Comparison of ENCODE assay signal across 27 cellular contexts in the genomic region with DNA sequence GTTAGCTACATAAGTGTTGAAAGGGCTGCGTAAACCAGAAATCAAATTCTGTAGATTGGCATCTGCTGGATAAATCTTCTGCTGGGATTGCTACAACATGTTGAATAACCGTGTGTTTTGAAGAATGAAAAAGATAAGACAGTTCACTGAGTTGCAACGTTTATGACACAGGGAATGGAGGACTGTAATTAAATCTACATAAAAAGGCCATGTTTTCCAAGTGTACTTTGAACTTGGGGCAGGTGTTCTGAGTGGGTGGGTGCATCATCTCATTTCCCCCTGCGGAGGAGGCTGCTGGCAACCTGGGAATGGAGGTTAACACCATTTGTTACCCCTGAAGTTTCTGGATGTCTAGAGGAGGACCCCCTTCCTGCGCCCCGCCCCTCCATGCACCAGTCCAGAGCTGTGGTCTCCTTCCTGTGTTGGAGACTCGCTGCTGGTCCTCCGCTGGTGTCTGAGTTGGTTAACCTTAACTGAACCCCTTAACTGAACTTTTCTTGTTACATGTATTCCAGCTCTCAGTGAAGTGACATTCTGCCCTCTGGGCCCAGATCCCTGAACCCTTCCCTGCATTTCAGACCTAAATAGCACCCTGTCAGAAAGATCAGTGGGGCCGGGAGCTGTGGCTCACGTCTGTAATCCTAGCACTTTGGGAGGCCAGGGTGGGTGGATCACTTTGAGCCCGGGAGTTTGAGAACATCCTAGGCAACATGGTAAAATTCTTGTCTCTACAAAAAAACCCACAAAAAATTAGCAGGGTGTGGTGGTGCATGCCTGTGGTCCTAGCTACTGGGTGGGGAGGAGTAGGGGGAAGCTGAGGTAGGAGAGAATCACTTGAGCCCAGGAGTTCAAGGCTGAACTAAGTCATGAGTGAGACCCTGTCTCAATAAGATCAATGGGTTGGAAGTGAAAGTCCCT. TPM values are rescaled to one million over a fixed set of nuclear protein-coding genes. Genes with fewer than 3 reads are reported as not detected.
DNase-seq lines count a peak whose midpoint lies in the region; ATAC-seq, FAIRE-seq and TF ChIP-seq lines count a peak whose summit lies in the region.
"Had no signal": no experiment of that assay in that cellular context is flagged by ENCODE, and none has a peak within 500 bp of the region (broad histone marks: within the 10 kb centered on the region; RNA-seq: fewer than 3 reads in every experiment).

No MANE protein-coding gene starts in this region.

- no peaks in the 10 kb centered on the region for H3K9me3 Mint-ChIP-seq in activated CD4-positive, alpha-beta T cell treated with anti-CD3 and anti-CD28 coated beads for 36 hours (ENCODE audit: low read depth)
- H3K9me3 Mint-ChIP-seq: activated naive CD4-positive, alpha-beta T cell treated with anti-CD3 and anti-CD28 coated beads, Interleukin-2, amount 50 U/mL, for 72 hours; activated T-helper 2 cell treated with anti-CD3 and anti-CD28 coated beads, Interferon-gamma antibody, Interleukin-2, Interleukin-4, amounts not matched to agents 10 μg/mL and 5 μg/mL and 100 μg/mL, durations not matched to agents 14 hours and 24 hours and 36 hours; CD14-positive monocyte; central memory CD8-positive, alpha-beta T cell; stimulated activated memory B cell treated with anti-CD40 and anti-IgM and Interleukin-4, amounts not matched to agents 10 μg/mL and 1 μg/mL and 100 μg/mL, for 72 hours had no signal

- TF ChIP-seq POLR2A in A549 (IDR thresholded peaks at IDR 0.05; ENCODE audit: low read length), result no peak

- POLR2A ChIA-PET in A549 (lab: Yijun Ruan, JAX), result no interaction called here
- POLR2A ChIA-PET in activated CD4-positive, alpha-beta T cell treated with anti-CD3 and anti-CD28 coated beads for 36 hours (lab: Charles Lee), result no interaction called here

- no peaks in the 10 kb centered on the region for H3K36me3 ChIP-seq in tibial artery
- H3K36me3 ChIP-seq: neutrophil, suprapubic skin, vagina had no signal

- no peak for TF ChIP-seq RAD21 in A549 (conservative IDR thresholded peaks at IDR 0.05 in 1 of 2, IDR thresholded peaks at IDR 0.05 in 1 of 2)

- no peak overlapping the region for H3K4me3 Mint-ChIP-seq in activated CD4-positive, alpha-beta T cell treated with anti-CD3 and anti-CD28 coated beads for 36 hours
- H3K4me3 Mint-ChIP-seq: CD14-positive monocyte; central memory CD8-positive, alpha-beta T cell; stimulated activated memory B cell treated with anti-CD40 and anti-IgM and Interleukin-4, amounts not matched to agents 10 μg/mL and 1 μg/mL and 100 μg/mL, for 72 hours had no signal

- FAIRE-seq in A549 (lab: Jason Lieb, UNC), result no peak
- FAIRE-seq: D721Med, GM18507 had no signal

- CTCF ChIA-PET in A549 (lab: Yijun Ruan, JAX), result interaction anchor here (1.5 kb wide), 1 partner anchor 9 kb away, joined by 4 read pairs; no protein-coding TSS in a partner anchor
- CTCF ChIA-PET in activated CD4-positive, alpha-beta T cell treated with anti-CD3 and anti-CD28 coated beads for 36 hours (lab: Charles Lee), result no interaction called here

- peak overlapping the region; percentile 65; the same call in 2 of the 3 replicates for H3K4me2 ChIP-seq in A549
- H3K4me2 ChIP-seq: smooth muscle cell had no signal

- H3K36me3 Mint-ChIP-seq in activated CD4-positive, alpha-beta T cell treated with anti-CD3 and anti-CD28 coated beads for 36 hours (ENCODE audit: low read depth), result peaks cover 8% of the 10 kb centered on the region
- H3K36me3 Mint-ChIP-seq: CD14-positive monocyte had no signal

- no peak overlapping the region for H3K4me3 ChIP-seq in A549
- no peak overlapping the region for H3K4me3 ChIP-seq in tibial artery
- H3K4me3 ChIP-seq: smooth muscle cell, suprapubic skin, vagina had no signal

- DNase-seq in A549 (ENCODE audit: low read depth in 1 of 2, low spot score in 1 of 2) (no peak), EH (ENCODE audit: low read depth) (peak; percentile 33), SK-N-DZ (ENCODE audit: low spot score) (peak; percentile 32), myocyte (ENCODE audit: low read depth) (peak; percentile 85), GM10266 (ENCODE audit: extremely low spot score) (no peak), DMS114 treated with DMSO at 0.1 percent for 48 hours (lab: John Stamatoyannopoulos, UW; ENCODE audit: unreplicated experiment) (no peak), tibial artery (no peak)
- no peak for DNase-seq in activated CD4-positive, alpha-beta T cell treated with anti-CD3 and anti-CD28 coated beads for 36 hours
- DNase-seq: ACHN; activated CD8-positive, alpha-beta memory T cell treated with anti-CD3 and anti-CD28 coated beads, Interleukin-2, amount 50 U/mL, for 48 hours; aorta; glutamatergic neuron; kidney glomerular epithelial cell; NCI-H1417 treated with DMSO at 0.1 percent for 48 hours; stimulated activated CD4-positive, alpha-beta T cell treated with anti-CD3 and anti-CD28 coated beads, Interleukin-2, amount 100 ng/mL, for 48 hours; WERI-Rb-1 had no signal

- H3K27ac Mint-ChIP-seq in activated CD4-positive, alpha-beta T cell treated with anti-CD3 and anti-CD28 coated beads for 36 hours, result no peak overlapping the region
- H3K27ac Mint-ChIP-seq: activated naive CD4-positive, alpha-beta T cell treated with anti-CD3 and anti-CD28 coated beads, Interleukin-2, amount 50 U/mL, for 72 hours; activated T-helper 2 cell treated with anti-CD3 and anti-CD28 coated beads, Interferon-gamma antibody, Interleukin-2, Interleukin-4, amounts not matched to agents 10 μg/mL and 5 μg/mL and 100 μg/mL, durations not matched to agents 14 hours and 24 hours and 36 hours; stimulated activated memory B cell treated with anti-CD40 and anti-IgM and Interleukin-4, amounts not matched to agents 10 μg/mL and 1 μg/mL and 100 μg/mL, for 72 hours had no signal

- intact Hi-C loops in activated CD4-positive, alpha-beta T cell treated with anti-CD3 and anti-CD28 coated beads for 36 hours (cut with DNase I, micrococcal nuclease), result no loop called here
- intact Hi-C loops in tibial artery (cut with DNase I; ENCODE audit: low total_unique reads), result no loop called here

- TF ChIP-seq CTCF in A549 (IDR thresholded peaks at IDR 0.05), result no peak
- TF ChIP-seq CTCF in GM10266 (IDR thresholded peaks at IDR 0.05; ENCODE audit: control insufficient read depth, insufficient read depth, low read depth, missing control alignments), result no peak
- no peak for TF ChIP-seq CTCF in tibial artery (IDR thresholded peaks at IDR 0.05)

- H3K4me1 Mint-ChIP-seq in activated CD4-positive, alpha-beta T cell treated with anti-CD3 and anti-CD28 coated beads for 36 hours, result peaks cover 6% of the 10 kb centered on the region

- H3K9me3 ChIP-seq in A549 (no peaks in the 10 kb centered on the region), tibial artery (no peaks in the 10 kb centered on the region)
- H3K9me3 ChIP-seq: neutrophil, suprapubic skin, vagina had no signal

- H3K4me1 ChIP-seq in A549, result peaks cover 51% of the 10 kb centered on the region
- H3K4me1 ChIP-seq in tibial artery, result peaks cover 0 to 28% (median 9%) of the 10 kb centered on the region in 4 donors

- peak overlapping the region; percentile 57 to 66; a peak in 4 of 6 replicates for H3K27ac ChIP-seq in A549
- no peak overlapping the region for H3K27ac ChIP-seq in tibial artery
- H3K27ac ChIP-seq: neutrophil, suprapubic skin, vagina, WERI-Rb-1 had no signal

- H3K27me3 Mint-ChIP-seq in activated CD4-positive, alpha-beta T cell treated with anti-CD3 and anti-CD28 coated beads for 36 hours, result no peaks in the 10 kb centered on the region
- H3K27me3 Mint-ChIP-seq: central memory CD8-positive, alpha-beta T cell; stimulated activated memory B cell treated with anti-CD40 and anti-IgM and Interleukin-4, amounts not matched to agents 10 μg/mL and 1 μg/mL and 100 μg/mL, for 72 hours had no signal

- WGBS in A549 (ENCODE audit: missing lambda C conversion rate), result 85% methylated on average over 11 of the region's 11 CpGs

- no peak for TF ChIP-seq EP300 in A549 (IDR thresholded peaks at IDR 0.05)

- H3K27me3 ChIP-seq in tibial artery, result no peaks in the 10 kb centered on the region
- H3K27me3 ChIP-seq: neutrophil, suprapubic skin, vagina had no signal

- ATAC-seq in A549, result no peak
- no peak for ATAC-seq in activated CD4-positive, alpha-beta T cell treated with anti-CD3 and anti-CD28 coated beads for 36 hours
- ATAC-seq: activated naive CD4-positive, alpha-beta T cell treated with anti-CD3 and anti-CD28 coated beads, Interleukin-2, amount 50 U/mL, for 72 hours; stimulated activated memory B cell treated with anti-CD40 and anti-IgM and Interleukin-4, amounts not matched to agents 10 μg/mL and 1 μg/mL and 100 μg/mL, for 72 hours had no signal

TF ChIP-seq in A549, 52 proteins besides CTCF, POLR2A, EP300 and RAD21:
- TF ChIP-seq TP53 (CRISPR knock-in tag; IDR thresholded peaks at IDR 0.05), result no peak
- no peak for TF ChIP-seq JUN (IDR thresholded peaks at IDR 0.05)

RNA-seq across cellular contexts. Expression of a gene that starts 31.8 kb away (rescaled TPM):
- polyA plus RNA-seq in A549 (2011; rRNA removed), result 98.9 and 123 TPM in 2 replicates
- 165 and 172 TPM in 2 replicates for polyA plus RNA-seq in A549 (2012; cell fraction: cytosol; rRNA removed)
- 112 and 121 TPM in 2 replicates for polyA plus RNA-seq in A549 (2012; cell fraction: nucleus; rRNA removed)
- 72.4 to 76.5 TPM (median 74.8 TPM) in 3 replicates for polyA plus RNA-seq in A549 (2017; fragmentation: RNase III; extraction: RNeasy Plus Mini Kit Qiagen cat#74134 plus additional on column Dnase treatment)
- polyA minus RNA-seq in A549 (2011; rRNA and poly(A)+ RNA removed), result 172 and 179 TPM in 2 replicates
- polyA plus RNA-seq in SK-N-DZ (2014; cell fraction: cytosol; rRNA removed), result 83.5 and 83.8 TPM in 2 replicates
- polyA plus RNA-seq in SK-N-DZ (2014; cell fraction: nucleus; rRNA removed), result 56.0 and 78.7 TPM in 2 replicates
- 107 and 130 TPM in 2 replicates for total RNA-seq in myocyte
- polyA plus RNA-seq in myocyte (2012), result 159 TPM
- total RNA-seq in activated CD4-positive, alpha-beta T cell treated with anti-CD3 and anti-CD28 coated beads for 36 hours, result 10 to 100 TPM; 69.4 to 81.5 TPM

Comparison
In these comparisons a context has a peak if more than half of its experiments do, and no peak if none do; other contexts are left out.
1. DNase-seq: peak in EH (single experiment), SK-N-DZ (single experiment) and myocyte (single experiment); none in A549 (0 of 2), activated CD4-positive, alpha-beta T cell treated with anti-CD3 and anti-CD28 coated beads for 36 hours (single experiment), GM10266 (single experiment), DMS114 treated with DMSO at 0.1 percent for 48 hours (single experiment) and tibial artery (0 of 2).
2. H3K27ac ChIP-seq: peak in A549 (2 of 2); none in tibial artery (0 of 2).